Comparison of ENCODE assay signal across 8 cellular contexts in the genomic region with DNA sequence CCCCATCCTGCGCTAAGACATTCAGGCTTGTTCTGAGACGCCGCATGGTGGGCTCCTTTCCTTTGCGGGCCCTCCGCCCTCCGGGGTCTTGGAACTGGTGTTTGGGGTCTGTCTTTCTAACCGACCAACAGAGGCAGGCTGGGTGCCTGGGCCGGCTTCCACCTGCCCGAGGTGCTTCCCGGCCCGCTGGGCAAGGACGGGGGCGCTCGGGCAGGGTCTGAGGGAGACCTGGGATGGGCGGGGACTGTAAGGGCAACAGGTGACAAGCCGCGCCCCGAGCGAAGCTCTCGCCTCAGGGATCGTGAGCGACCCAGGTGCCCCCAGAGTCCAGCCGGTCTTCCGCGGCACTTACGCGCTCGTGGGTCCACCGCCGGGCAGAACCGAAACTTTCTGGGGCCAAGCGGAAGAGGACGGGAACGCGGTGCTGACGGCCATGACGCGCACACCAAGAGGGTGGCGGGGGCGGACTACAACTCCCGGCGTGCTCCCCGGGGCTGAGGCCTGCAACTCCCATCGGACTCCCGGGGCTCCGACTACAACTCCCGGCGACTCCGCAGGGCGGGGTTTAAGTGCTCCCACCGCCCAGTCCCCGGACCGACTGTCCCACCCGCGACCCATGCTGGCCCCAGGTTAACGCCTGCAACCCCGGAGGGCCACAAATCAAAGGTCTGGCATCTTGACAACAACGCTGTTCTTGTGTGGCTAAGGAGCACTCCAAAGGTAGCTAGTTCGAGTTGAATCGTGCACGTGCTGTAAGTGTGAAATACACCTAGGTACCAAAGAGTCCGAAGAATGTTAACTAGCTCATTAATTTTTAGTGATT. TPM values are rescaled to one million over a fixed set of nuclear protein-coding genes. Genes with fewer than 3 reads are reported as not detected.
DNase-seq lines count a peak whose midpoint lies in the region; ATAC-seq and TF ChIP-seq lines count a peak whose summit lies in the region.

A gene (minus strand): TSS at position 455 of the 823 bp plus-strand sequence. CDS start 10,914 bp downstream, outside the sequence.

- H3K27me3 ChIP-seq in Peyer's patch (no peaks in the 10 kb centered on the region), esophagus muscularis mucosa (no peaks in the 10 kb centered on the region), muscle layer of colon (ENCODE audit: control insufficient read depth in 1 of 2, insufficient read depth in 2 of 2, low read length in 2 of 2) (no peaks in the 10 kb centered on the region)

- TF ChIP-seq POLR2A in Peyer's patch (IDR thresholded peaks at IDR 0.05) = peak; percentile 35 to 77
- TF ChIP-seq POLR2A in esophagus muscularis mucosa (IDR thresholded peaks at IDR 0.05; ENCODE audit: low read depth) = peak; percentile 54

- H3K27ac ChIP-seq in Peyer's patch (peak within 1 kb of the TSS; percentile 91 to 97 (median 93)), esophagus muscularis mucosa (replicated peaks in 1 of 4) (peak within 1 kb of the TSS; percentile 89 to 97 (median 96)), muscle layer of colon (ENCODE audit: low read depth, low read length) (peak within 1 kb of the TSS; percentile 75)

- peak within 1 kb of the TSS; percentile 75 to 87 (median 86) for H3K4me3 ChIP-seq in Peyer's patch
- peak within 1 kb of the TSS; percentile 77 to 99 (median 94) for H3K4me3 ChIP-seq in esophagus muscularis mucosa
- H3K4me3 ChIP-seq in muscle layer of colon (ENCODE audit: low read depth in 1 of 2, low read length in 2 of 2) = peak within 1 kb of the TSS; percentile 71 to 89

- intact Hi-C loops in esophagus muscularis mucosa (cut with DNase I) = no loop called here

- H3K36me3 ChIP-seq in Peyer's patch (no peaks in the 10 kb centered on the region), esophagus muscularis mucosa (no peaks in the 10 kb centered on the region), muscle layer of colon (ENCODE audit: insufficient read depth, low read length) (no peaks in the 10 kb centered on the region)

- ATAC-seq in GM21515 (IDR thresholded peaks at IDR 0.05; ENCODE audit: unreplicated experiment) = peak; percentile 92

- H3K4me1 ChIP-seq in Peyer's patch = peaks cover 0 to 39% (median 20%) of the 10 kb centered on the region in 4 donors
- peaks cover 46 to 52% (median 49%) of the 10 kb centered on the region in 4 donors for H3K4me1 ChIP-seq in esophagus muscularis mucosa
- H3K4me1 ChIP-seq in muscle layer of colon (ENCODE audit: insufficient read depth, low read length) = peaks cover 40% of the 10 kb centered on the region

- WGBS in esophagus muscularis mucosa = 3% methylated on average over 41 of the region's 62 CpGs

- DNase-seq in DMS 273 treated with DMSO at 0.1 percent for 48 hours (lab: John Stamatoyannopoulos, UW) = peak; percentile 45
- DNase-seq in HuH-7.5 (ENCODE audit: low spot score) = peak; percentile 94
- DNase-seq in Peyer's patch = peak; percentile 94 to 98 (median 95)
- peak; percentile 90 to 92 for DNase-seq in activated T-cell treated with anti-CD3 and anti-CD28 coated beads, Interleukin-2, amount 50 U/mL, for 48 hours
- peak; percentile 98 for DNase-seq in esophagus muscularis mucosa (ENCODE audit: extremely low spot score)
- peak; percentile 80 for DNase-seq in stimulated activated CD8-positive, alpha-beta memory T cell treated with anti-CD3 and anti-CD28 coated beads, Interleukin-7, amount 100 ng/mL, for 24 hours (ENCODE audit: low read depth)

- no peak for TF ChIP-seq EP300 in esophagus muscularis mucosa (IDR thresholded peaks at IDR 0.05)

- TF ChIP-seq CTCF in Peyer's patch (IDR thresholded peaks at IDR 0.05) = no peak
- TF ChIP-seq CTCF in esophagus muscularis mucosa (IDR thresholded peaks at IDR 0.05) = no peak

- H3K9me3 ChIP-seq in Peyer's patch (no peaks in the 10 kb centered on the region), esophagus muscularis mucosa (no peaks in the 10 kb centered on the region), muscle layer of colon (ENCODE audit: low read length) (no peaks in the 10 kb centered on the region)

- H3K9ac ChIP-seq in muscle layer of colon (ENCODE audit: low read length) = peak within 1 kb of the TSS; percentile 70

RNA-seq across cellular contexts. Expression of the gene that starts here (rescaled TPM):
- total RNA-seq in Peyer's patch = 10 to 100 TPM; 35.8 to 51.2 (median 43.8) TPM
- total RNA-seq in esophagus muscularis mucosa = 100 to 1,000 TPM in 1 of 4 donors, 10 to 100 TPM in 3; 64.1 to 122 (median 93.8) TPM

Comparison
In these comparisons a context has a peak if more than half of its experiments do, and no peak if none do; other contexts are left out.
1. Peak in every context shown above with its lines: DNase-seq, ATAC-seq, H3K4me3 ChIP-seq and H3K27ac ChIP-seq.
2. DNase-seq: peak in every context shown above with its lines; median percentile 98 in esophagus muscularis mucosa; 95 in Peyer's patch; 94 in HuH-7.5; 91 in activated T-cell treated with anti-CD3 and anti-CD28 coated beads, Interleukin-2, amount 50 U/mL, for 48 hours; 80 in stimulated activated CD8-positive, alpha-beta memory T cell treated with anti-CD3 and anti-CD28 coated beads, Interleukin-7, amount 100 ng/mL, for 24 hours; 45 in DMS 273 treated with DMSO at 0.1 percent for 48 hours.